Comparison of ENCODE assay signal across 21 cellular contexts in the genomic region with DNA sequence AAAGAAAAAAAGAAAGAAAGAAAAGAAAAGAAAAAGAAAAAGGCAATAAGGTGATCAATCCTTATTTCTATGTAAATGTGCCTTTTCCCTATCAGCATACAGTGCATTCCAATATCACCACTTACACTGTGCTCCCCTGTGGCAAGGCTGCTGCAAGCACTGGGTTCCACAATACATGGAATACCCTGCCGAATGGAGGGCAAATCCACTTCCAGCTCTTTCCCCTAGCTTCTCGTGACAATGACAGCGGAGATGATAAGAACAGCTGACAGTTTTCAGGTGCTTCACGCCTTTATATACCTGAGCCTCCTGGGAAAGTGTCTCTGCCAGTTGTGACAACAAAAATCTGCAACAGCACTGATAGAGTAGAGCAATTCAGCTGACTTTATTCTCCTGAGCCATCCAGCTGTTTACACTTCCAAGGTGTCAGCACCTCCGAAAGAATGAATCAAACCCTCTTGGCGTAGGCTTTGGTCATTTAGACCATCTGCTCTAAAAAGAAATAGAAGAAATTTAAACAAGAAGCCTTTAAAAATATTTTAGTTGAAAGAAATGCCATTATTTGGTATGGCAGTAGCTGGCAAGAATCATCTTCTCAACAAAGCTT.
"Had no signal": no experiment of that assay in that cellular context is flagged by ENCODE, and none has a peak within 500 bp of the region (broad histone marks: within the 10 kb centered on the region; RNA-seq: fewer than 3 reads in every experiment).

No MANE protein-coding gene starts in this region.

- H3K4me1 ChIP-seq: esophagus squamous epithelium, gastroesophageal sphincter, psoas muscle, stomach, transverse colon had no signal

- H3K36me3 ChIP-seq: esophagus squamous epithelium, gastroesophageal sphincter, neutrophil, sigmoid colon, stomach, thoracic aorta, transverse colon had no signal

- H3K27ac ChIP-seq: esophagus squamous epithelium, gastroesophageal sphincter, neutrophil, psoas muscle, sigmoid colon, skin epidermis, stomach, thoracic aorta, transverse colon had no signal

- ATAC-seq: gastroesophageal sphincter; naive thymus-derived CD8-positive, alpha-beta T cell; psoas muscle had no signal

- H3K27ac Mint-ChIP-seq: naive thymus-derived CD8-positive, alpha-beta T cell had no signal

- H3K9me3 ChIP-seq: esophagus squamous epithelium, gastroesophageal sphincter, neutrophil, psoas muscle, sigmoid colon, stomach, thoracic aorta, transverse colon had no signal

- FAIRE-seq: kidney, urothelium cell line had no signal

- H3K4me3 Mint-ChIP-seq: naive thymus-derived CD8-positive, alpha-beta T cell had no signal

- DNase-seq: effector memory CD4-positive, alpha-beta T cell; esophagus squamous epithelium; foreskin fibroblast; glutamatergic neuron; kidney; left cardiac atrium; naive thymus-derived CD8-positive, alpha-beta T cell; psoas muscle; retina; sigmoid colon; stimulated activated CD4-positive, alpha-beta T cell treated with anti-CD3 and anti-CD28 coated beads, Interleukin-2, amount 100 ng/mL, for 24 hours; stimulated activated CD4-positive, alpha-beta T cell treated with anti-CD3 and anti-CD28 coated beads, Interleukin-4, amount 100 ng/mL, for 4 hours; stimulated activated naive CD4-positive, alpha-beta T cell; stomach; substantia nigra; transverse colon had no signal

- H3K27me3 ChIP-seq: esophagus squamous epithelium, gastroesophageal sphincter, neutrophil, sigmoid colon, stomach, transverse colon had no signal

- H3K4me3 ChIP-seq: esophagus squamous epithelium, gastroesophageal sphincter, psoas muscle, sigmoid colon, skin epidermis, stomach, thoracic aorta, transverse colon had no signal
